ENCODE assay signal across 8 cellular contexts in genomic region chr7:7968544-7969305, GRCh38. TPM values are rescaled to one million over a fixed set of nuclear protein-coding genes. Genes with fewer than 3 reads are reported as not detected.
DNase-seq lines count a peak whose midpoint lies in the region; ATAC-seq and TF ChIP-seq lines count a peak whose summit lies in the region.

GLCCI1 (plus strand) TSS chr7:7968796; CDS start chr7:7969351, 555 bp downstream.

- H3K27me3 ChIP-seq in upper lobe of right lung = no peaks in the 10 kb centered on the region

- peak; percentile 93 for DNase-seq in GM13976 (ENCODE audit: low spot score)
- peak; percentile 94 for DNase-seq in NCI-H146 treated with DMSO at 0.1 percent for 48 hours (lab: John Stamatoyannopoulos, UW; ENCODE audit: unreplicated experiment)
- peak; percentile 95 for DNase-seq in amniotic epithelial cell (ENCODE audit: low read depth)
- DNase-seq in left cardiac atrium = peak; percentile 96
- peak; percentile 98 for DNase-seq in posterior vena cava (ENCODE audit: low spot score)
- peak; percentile 98 for DNase-seq in upper lobe of right lung

- H3K9me3 ChIP-seq in upper lobe of right lung = no peaks in the 10 kb centered on the region

- no peak for TF ChIP-seq CTCF in GM13976 (IDR thresholded peaks at IDR 0.05; ENCODE audit: borderline replicate concordance, control extremely low read depth, extremely low read depth, insufficient read depth, missing control alignments)
- no peak for TF ChIP-seq CTCF in upper lobe of right lung (IDR thresholded peaks at IDR 0.05)

- H3K4me3 ChIP-seq in upper lobe of right lung = peak within 1 kb of the TSS; percentile 97

- in situ Hi-C loops in GM13976 (cut with MboI; ENCODE audit: low sequenced_read_pairs, unreplicated experiment) = no loop called here

- H3K27ac ChIP-seq in upper lobe of right lung = peak within 1 kb of the TSS; percentile 96

- H3K4me1 ChIP-seq in upper lobe of right lung = no peaks in the 10 kb centered on the region

- no peaks in the 10 kb centered on the region for H3K36me3 ChIP-seq in upper lobe of right lung

- ATAC-seq in HG02870 (IDR thresholded peaks at IDR 0.05; ENCODE audit: unreplicated experiment) (peak; percentile 70), left cardiac atrium (peak; percentile 97 to 99), upper lobe of right lung (peak; percentile 97)

- intact Hi-C loops in T-helper 1 cell treated with Interleukin-12 subunit alpha and Interleukin-12 subunit beta and Interleukin-4 antibody, amounts not matched to agents 30 ng/mL and 1 ng/mL, for 36 hours (cut with micrococcal nuclease) = loop anchor here (1.0 to 5.0 kb wide), 14 partner anchors 23 to 1391 kb away; partner anchors contain the start of genes C1GALT1, UMAD1 and ZDHHC4
- intact Hi-C loops in left cardiac atrium (cut with DNase I) (loop anchor here in 1 of 2 donors (10.0 kb wide), 1 partner anchor 246 kb away; no protein-coding TSS in a partner anchor), posterior vena cava (cut with DNase I) (no loop called here), upper lobe of right lung (cut with DNase I) (no loop called here)

RNA-seq across cellular contexts. Expression of gene GLCCI1, which starts in this region (rescaled TPM):
- total RNA-seq in T-helper 1 cell treated with Interleukin-12 subunit alpha and Interleukin-12 subunit beta and Interleukin-4 antibody, amounts not matched to agents 30 ng/mL and 1 ng/mL, for 36 hours = 21.4 and 28.8 TPM in 2 replicates
- total RNA-seq in left cardiac atrium = 1 to 10 TPM; 6.4 to 8.2 TPM
- 1 to 10 TPM; 3.9 to 4.2 TPM for total RNA-seq in posterior vena cava
- total RNA-seq in upper lobe of right lung = 45.1 TPM

Comparison
In these comparisons a context has a peak if more than half of its experiments do, and no peak if none do; other contexts are left out.
1. Peak in every context shown above with its lines: DNase-seq, ATAC-seq, H3K4me3 ChIP-seq and H3K27ac ChIP-seq.